ENCODE assay signal across 30 cellular contexts in the genomic region with DNA sequence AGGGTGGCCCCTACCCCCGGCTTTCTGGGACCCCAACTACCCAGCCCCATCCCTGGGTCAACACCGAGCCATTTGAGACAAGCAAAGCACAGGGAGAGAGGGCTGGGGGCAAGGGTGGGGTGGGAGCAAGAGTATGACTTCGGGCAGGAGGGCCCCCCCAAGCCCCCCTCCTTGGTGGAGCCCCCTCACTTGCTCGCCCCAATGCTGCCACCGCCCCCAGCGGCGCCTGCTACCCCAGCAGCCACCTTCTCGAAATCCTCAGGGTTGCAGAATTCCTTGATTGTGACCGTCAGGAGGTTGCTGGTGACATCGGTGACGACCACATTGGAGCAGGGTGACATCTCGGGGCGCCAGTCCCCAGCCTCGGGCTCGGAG. TPM values are rescaled to one million over a fixed set of nuclear protein-coding genes. Genes with fewer than 3 reads are reported as not detected.
DNase-seq lines count a peak whose midpoint lies in the region; ATAC-seq and TF ChIP-seq lines count a peak whose summit lies in the region.
"Had no signal": no experiment of that assay in that cellular context is flagged by ENCODE, and none has a peak within 500 bp of the region (broad histone marks: within the 10 kb centered on the region; RNA-seq: fewer than 3 reads in every experiment).

No MANE protein-coding gene starts in this region.

- H3K36me3 Mint-ChIP-seq in GM23338 (ENCODE audit: low read depth) = peaks cover 39% of the 10 kb centered on the region

- H2AFZ ChIP-seq in GM23338 = no peak overlapping the region

- intact Hi-C loops in dorsolateral prefrontal cortex (cut with DNase I) = loop anchor here (2.0 to 10.0 kb wide), 3 partner anchors 99 to 257 kb away; no protein-coding TSS in a partner anchor

- H3K4me2 ChIP-seq in GM23338 = peak overlapping the region; percentile 89
- H3K4me2 ChIP-seq: KMS-11 had no signal

- H3K9me3 Mint-ChIP-seq in GM23338 = no peaks in the 10 kb centered on the region
- H3K9me3 Mint-ChIP-seq: activated naive CD8-positive, alpha-beta T cell treated with anti-CD3 and anti-CD28 coated beads, Interleukin-2, amount 10 ng/mL, durations not matched to agents 7 days and 5 days; effector memory CD8-positive, alpha-beta T cell; naive thymus-derived CD8-positive, alpha-beta T cell; stimulated activated naive CD8-positive, alpha-beta T cell treated with anti-CD3 and anti-CD28 coated beads, Interleukin-15, Interleukin-2, amounts not matched to agents 100 ng/mL and 50 ng/mL, for 24 hours; T-cell had no signal

- H3K79me2 ChIP-seq in GM23338 (replicated peaks; ENCODE audit: insufficient read depth) = peaks cover 6% of the 10 kb centered on the region

- H3K27ac ChIP-seq in GM23338 (ENCODE audit: low read depth) (no peak overlapping the region), dorsolateral prefrontal cortex (peak overlapping the region in 40 of 59 donors; percentile 11 to 86 (median 64)), suprapubic skin (no peak overlapping the region)
- H3K27ac ChIP-seq: BLaER1, colonic mucosa, KMS-11, SJSA1 had no signal

- no peak for TF ChIP-seq POLR2A in suprapubic skin (IDR thresholded peaks at IDR 0.05)

- H3K4me3 Mint-ChIP-seq in GM23338 = no peak overlapping the region
- H3K4me3 Mint-ChIP-seq: activated naive CD8-positive, alpha-beta T cell treated with anti-CD3 and anti-CD28 coated beads, Interleukin-2, amount 10 ng/mL, durations not matched to agents 7 days and 5 days; effector memory CD8-positive, alpha-beta T cell; naive thymus-derived CD8-positive, alpha-beta T cell; stimulated activated naive CD8-positive, alpha-beta T cell treated with anti-CD3 and anti-CD28 coated beads, Interleukin-15, Interleukin-2, amounts not matched to agents 100 ng/mL and 50 ng/mL, for 24 hours; T-cell had no signal

- peaks cover 6% of the 10 kb centered on the region; the same call in 1 of the 2 replicates for H3K36me3 ChIP-seq in GM23338 (ENCODE audit: insufficient read depth)
- peaks cover 16% of the 10 kb centered on the region for H3K36me3 ChIP-seq in suprapubic skin
- H3K36me3 ChIP-seq: colonic mucosa had no signal

- DNase-seq in GM23338 (ENCODE audit: low spot score) (no peak), dorsolateral prefrontal cortex (peak in 1 of 10 donors; percentile 16), mesenteric fat pad (ENCODE audit: low spot score) (peak; percentile 59), suprapubic skin (ENCODE audit: low spot score in 2 of 2) (peak; percentile 54 to 76), putamen (ENCODE audit: low spot score) (no peak), HuH-7.5 (ENCODE audit: low spot score) (no peak)
- no peak for DNase-seq in stimulated activated naive CD8-positive, alpha-beta T cell treated with anti-CD3 and anti-CD28 coated beads, Interleukin-15, Interleukin-2, amounts not matched to agents 100 U/mL and 50 U/mL, for 24 hours
- DNase-seq: activated CD4-positive, alpha-beta T cell treated with anti-CD3 and anti-CD28 coated beads for 48 hours; activated naive CD8-positive, alpha-beta T cell treated with anti-CD3 and anti-CD28 coated beads, Interleukin-2, amount 10 ng/mL, durations not matched to agents 7 days and 5 days; colonic mucosa; DMS79; effector memory CD8-positive, alpha-beta T cell; erythroblast; GF-D8; GOT3; MM.1S; NCI-H1105 treated with DMSO at 0.1 percent for 48 hours; NCI-H1930; NCI-H2171 treated with DMSO at 0.1 percent for 48 hours; NCI-H510A; occipital lobe; small intestine; T-cell; thyroid gland had no signal

- 79% methylated on average over 4 of the region's 15 CpGs for WGBS in suprapubic skin

- H3K9me2 ChIP-seq in GM23338 (ENCODE audit: insufficient read depth) = no peaks in the 10 kb centered on the region

- H3K27me3 Mint-ChIP-seq in GM23338 (ENCODE audit: insufficient read depth, low read depth, poor library complexity) = peaks cover 6% of the 10 kb centered on the region
- H3K27me3 Mint-ChIP-seq: activated naive CD8-positive, alpha-beta T cell treated with anti-CD3 and anti-CD28 coated beads, Interleukin-2, amount 10 ng/mL, durations not matched to agents 7 days and 5 days; effector memory CD8-positive, alpha-beta T cell; naive thymus-derived CD8-positive, alpha-beta T cell; stimulated activated naive CD8-positive, alpha-beta T cell treated with anti-CD3 and anti-CD28 coated beads, Interleukin-15, Interleukin-2, amounts not matched to agents 100 ng/mL and 50 ng/mL, for 24 hours; T-cell had no signal

- TF ChIP-seq EP300 in suprapubic skin (IDR thresholded peaks at IDR 0.05) = no peak

- ATAC-seq in GM23338 = no peak
- no peak for ATAC-seq in stimulated activated naive CD8-positive, alpha-beta T cell treated with anti-CD3 and anti-CD28 coated beads, Interleukin-15, Interleukin-2, amounts not matched to agents 100 U/mL and 50 U/mL, for 24 hours
- ATAC-seq: effector memory CD8-positive, alpha-beta T cell; naive thymus-derived CD8-positive, alpha-beta T cell; T-cell had no signal

- no peak for TF ChIP-seq CTCF in GM23338 (conservative IDR thresholded peaks at IDR 0.05; ENCODE audit: low read depth in 2 of 2)
- no peak for TF ChIP-seq CTCF in dorsolateral prefrontal cortex (IDR thresholded peaks at IDR 0.05 in 54 of 56, conservative IDR thresholded peaks at IDR 0.05 in 2 of 56; ENCODE audit: low read depth in 1 of 56, partially characterized antibody in 56 of 56)
- no peak for TF ChIP-seq CTCF in suprapubic skin (IDR thresholded peaks at IDR 0.05)

- H3K27me3 ChIP-seq in GM23338 (ENCODE audit: insufficient read depth) = no peaks in the 10 kb centered on the region
- no peaks in the 10 kb centered on the region for H3K27me3 ChIP-seq in dorsolateral prefrontal cortex
- H3K27me3 ChIP-seq in suprapubic skin = no peaks in the 10 kb centered on the region
- H3K27me3 ChIP-seq: ascending aorta, BLaER1, colonic mucosa, SJSA1, thyroid gland had no signal

- no peak overlapping the region for H3K27ac Mint-ChIP-seq in GM23338
- H3K27ac Mint-ChIP-seq: activated naive CD8-positive, alpha-beta T cell treated with anti-CD3 and anti-CD28 coated beads, Interleukin-2, amount 10 ng/mL, durations not matched to agents 7 days and 5 days; naive thymus-derived CD8-positive, alpha-beta T cell; stimulated activated naive CD8-positive, alpha-beta T cell treated with anti-CD3 and anti-CD28 coated beads, Interleukin-15, Interleukin-2, amounts not matched to agents 100 ng/mL and 50 ng/mL, for 24 hours; T-cell had no signal

- H3K4me3 ChIP-seq in GM23338 = peak overlapping the region; percentile 68
- peak overlapping the region in 11 of 59 donors; percentile 3 to 35 (median 14) for H3K4me3 ChIP-seq in dorsolateral prefrontal cortex
- H3K4me3 ChIP-seq in suprapubic skin = no peak overlapping the region
- H3K4me3 ChIP-seq: BLaER1, colonic mucosa, SJSA1, thyroid gland had no signal

- peaks cover 34% of the 10 kb centered on the region for H4K20me1 ChIP-seq in GM23338 (replicated peaks; ENCODE audit: insufficient read depth)

- H3K4me1 Mint-ChIP-seq in GM23338 = peaks cover 58% of the 10 kb centered on the region

- H3K9me3 ChIP-seq in suprapubic skin = no peaks in the 10 kb centered on the region
- H3K9me3 ChIP-seq: ascending aorta, BLaER1, colonic mucosa, SJSA1, thyroid gland had no signal

- H3K4me1 ChIP-seq in GM23338 (ENCODE audit: insufficient read depth) (peaks cover 66% of the 10 kb centered on the region), suprapubic skin (peaks cover 57% of the 10 kb centered on the region)

- 0 out of 2 replicates have a peak, but pooled peaks cover 9% of the 10 kb centered on the region for H3F3A ChIP-seq in GM23338 (replicated peaks; ENCODE audit: low read depth)

TF ChIP-seq in GM23338, 12 proteins besides CTCF, POLR2A, EP300 and RAD21 (continues in another document):
- TF ChIP-seq JUNB (IDR thresholded peaks at IDR 0.05; ENCODE audit: unreplicated experiment) (no peak), ZNF114 (CRISPR knock-in tag; IDR thresholded peaks at IDR 0.05) (no peak), EZH2phosphoT487 (IDR thresholded peaks at IDR 0.05; ENCODE audit: unreplicated experiment) (no peak), NANOG (IDR thresholded peaks at IDR 0.05; ENCODE audit: borderline replicate concordance) (no peak)
- TF ChIP-seq, protein P1, sequence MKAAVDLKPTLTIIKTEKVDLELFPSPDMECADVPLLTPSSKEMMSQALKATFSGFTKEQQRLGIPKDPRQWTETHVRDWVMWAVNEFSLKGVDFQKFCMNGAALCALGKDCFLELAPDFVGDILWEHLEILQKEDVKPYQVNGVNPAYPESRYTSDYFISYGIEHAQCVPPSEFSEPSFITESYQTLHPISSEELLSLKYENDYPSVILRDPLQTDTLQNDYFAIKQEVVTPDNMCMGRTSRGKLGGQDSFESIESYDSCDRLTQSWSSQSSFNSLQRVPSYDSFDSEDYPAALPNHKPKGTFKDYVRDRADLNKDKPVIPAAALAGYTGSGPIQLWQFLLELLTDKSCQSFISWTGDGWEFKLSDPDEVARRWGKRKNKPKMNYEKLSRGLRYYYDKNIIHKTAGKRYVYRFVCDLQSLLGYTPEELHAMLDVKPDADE (IDR thresholded peaks at IDR 0.05) = no peak

RNA-seq across cellular contexts. Expression of gene CBX6, which starts 6.0 kb away (rescaled TPM):
- 18.2 and 23.0 TPM in 2 replicates for total RNA-seq in GM23338 (2014; rRNA removed; shearing (Covaris generic))
- 17.4 and 18.5 TPM in 2 replicates for polyA plus RNA-seq in GM23338 (2016; fragmentation: Nextera tagmentation; extraction: Ambion mirVana)
- total RNA-seq in dorsolateral prefrontal cortex (100 to 1,000 TPM in 119 of 120 experiments, 10 to 100 TPM in 1; 99.9 to 293 (median 188) TPM), mesenteric fat pad (57.4 TPM), suprapubic skin (10 to 100 TPM; 11.5 to 31.4 (median 22.1) TPM)

RNA-seq across cellular contexts. Expression of gene NPTXR, which starts 22.2 kb away (rescaled TPM):
- total RNA-seq in GM23338 (2014; rRNA removed; shearing (Covaris generic)) = 9.3 and 13.4 TPM in 2 replicates
- polyA plus RNA-seq in GM23338 (2016; fragmentation: Nextera tagmentation; extraction: Ambion mirVana) = 0.75 and 0.89 TPM in 2 replicates
- total RNA-seq in dorsolateral prefrontal cortex = 100 to 1,000 TPM in 114 of 120 experiments, 10 to 100 TPM in 6; 57.3 to 255 (median 154) TPM
- 5.5 TPM for total RNA-seq in mesenteric fat pad
- total RNA-seq in suprapubic skin = 1 to 10 TPM; 1.0 to 2.4 (median 2.1) TPM

Comparison
In these comparisons a context has a peak if more than half of its experiments do, and no peak if none do; other contexts are left out.
1. DNase-seq: peak in mesenteric fat pad (single experiment) and suprapubic skin (2 of 2); none in GM23338 (single experiment), putamen (single experiment), stimulated activated naive CD8-positive, alpha-beta T cell treated with anti-CD3 and anti-CD28 coated beads, Interleukin-15, Interleukin-2, amounts not matched to agents 100 U/mL and 50 U/mL, for 24 hours (single experiment) and HuH-7.5 (single experiment).
2. H3K27ac ChIP-seq: peak in dorsolateral prefrontal cortex (40 of 59); none in GM23338 (single experiment) and suprapubic skin (single experiment).